ENCODE assay signal across 10 cellular contexts in genomic region chr1:45493116-45493697, GRCh38. TPM values are rescaled to one million over a fixed set of nuclear protein-coding genes. Genes with fewer than 3 reads are reported as not detected.
DNase-seq lines count a peak whose midpoint lies in the region; ATAC-seq, FAIRE-seq and TF ChIP-seq lines count a peak whose summit lies in the region.
"Had no signal": no experiment of that assay in that cellular context is flagged by ENCODE, and none has a peak within 500 bp of the region (broad histone marks: within the 10 kb centered on the region; RNA-seq: fewer than 3 reads in every experiment).

No MANE protein-coding gene starts in this region.

- peaks cover 4% of the 10 kb centered on the region for H3K27me3 Mint-ChIP-seq in astrocyte (ENCODE audit: low read depth, unreplicated experiment)

- no peak overlapping the region for H2AFZ ChIP-seq in astrocyte (ENCODE audit: low read depth, low read length)

- no peaks in the 10 kb centered on the region for H3K9me3 ChIP-seq in astrocyte (ENCODE audit: insufficient read depth, low read depth, low read length)
- H3K9me3 ChIP-seq: BLaER1 had no signal

- no peaks in the 10 kb centered on the region for H3K79me2 ChIP-seq in astrocyte (ENCODE audit: insufficient read depth, low read length)

- no peaks in the 10 kb centered on the region for H4K20me1 ChIP-seq in astrocyte (ENCODE audit: insufficient read depth, low read length)
- H4K20me1 ChIP-seq: BLaER1 had no signal

- H3K4me1 ChIP-seq in astrocyte (ENCODE audit: insufficient read depth, low read length) = peaks cover 7% of the 10 kb centered on the region

- DNase-seq in NCI-H1436 (lab: John Stamatoyannopoulos, UW) (peak; percentile 40), NCI-H1436 treated with DMSO at 0.1 percent for 48 hours (lab: John Stamatoyannopoulos, UW) (no peak), Kasumi-1 (lab: John Stamatoyannopoulos, UW) (peak; percentile 56 to 76), SHP77 (lab: John Stamatoyannopoulos, UW) (peak; percentile 33 to 51), astrocyte (ENCODE audit: low read depth) (no peak), islet precursor cell (peak; percentile 64)
- peak; percentile 60 for DNase-seq in stimulated activated CD8-positive, alpha-beta memory T cell treated with anti-CD3 and anti-CD28 coated beads, Interleukin-4, amount 100 ng/mL, for 48 hours

- H3K27ac ChIP-seq in astrocyte (ENCODE audit: low read depth, low read length) = no peak overlapping the region
- H3K27ac ChIP-seq: BLaER1 had no signal

- H3K4me3 ChIP-seq in astrocyte (ENCODE audit: insufficient read depth, low read depth, low read length) = no peak overlapping the region
- H3K4me3 ChIP-seq: BLaER1 had no signal

- H3K4me1 Mint-ChIP-seq in astrocyte (ENCODE audit: low read depth, unreplicated experiment) = peaks cover 2% of the 10 kb centered on the region

- H3K9ac ChIP-seq in astrocyte (ENCODE audit: low read length) = no peak overlapping the region
- H3K9ac ChIP-seq: BLaER1 had no signal

- no peak overlapping the region for H3K4me2 ChIP-seq in astrocyte (ENCODE audit: low read length)
- H3K4me2 ChIP-seq: BLaER1 had no signal

- FAIRE-seq in astrocyte (lab: Jason Lieb, UNC) = no peak
- FAIRE-seq: colon had no signal

- no peak for ATAC-seq in HG03432 (IDR thresholded peaks at IDR 0.05; ENCODE audit: unreplicated experiment)

- H3K9me3 Mint-ChIP-seq in astrocyte (ENCODE audit: unreplicated experiment) = no peaks in the 10 kb centered on the region

- no peak overlapping the region for H3K4me3 Mint-ChIP-seq in astrocyte (ENCODE audit: unreplicated experiment)

- peak; percentile 41 for TF ChIP-seq CTCF in astrocyte (IDR thresholded peaks at IDR 0.05; ENCODE audit: insufficient read depth, low read depth, low read length)

- peaks cover 5% of the 10 kb centered on the region for H3K27me3 ChIP-seq in astrocyte (ENCODE audit: insufficient read depth, low read length)

- H3K36me3 ChIP-seq in astrocyte (ENCODE audit: insufficient read depth, low read length) = no peaks in the 10 kb centered on the region
- H3K36me3 ChIP-seq: BLaER1 had no signal

- peaks cover 4% of the 10 kb centered on the region for H3K36me3 Mint-ChIP-seq in astrocyte (ENCODE audit: low read depth, unreplicated experiment)

- no peak overlapping the region for H3K27ac Mint-ChIP-seq in astrocyte (ENCODE audit: unreplicated experiment)

RNA-seq across cellular contexts. Expression of gene TESK2, which starts 2.2 kb away (rescaled TPM):
- total RNA-seq in astrocyte = 1.7 and 2.0 TPM in 2 replicates

RNA-seq across cellular contexts. Expression of gene CCDC163, which starts 6.7 kb away (rescaled TPM):
- 3.0 and 3.5 TPM in 2 replicates for total RNA-seq in astrocyte

RNA-seq across cellular contexts. Expression of gene MMACHC, which starts 6.9 kb away (rescaled TPM):
- total RNA-seq in astrocyte = 5.4 and 6.2 TPM in 2 replicates

RNA-seq across cellular contexts. Expression of gene PRDX1, which starts 28.5 kb away (rescaled TPM):
- total RNA-seq in astrocyte = 861 and 986 TPM in 2 replicates

RNA-seq across cellular contexts. Expression of gene AKR1A1, which starts 57.4 kb away (rescaled TPM):
- 118 and 129 TPM in 2 replicates for total RNA-seq in astrocyte

Comparison
In these comparisons a context has a peak if more than half of its experiments do, and no peak if none do; other contexts are left out.
1. DNase-seq: peak in NCI-H1436 (single experiment), Kasumi-1 (2 of 2), SHP77 (2 of 2), islet precursor cell (single experiment) and stimulated activated CD8-positive, alpha-beta memory T cell treated with anti-CD3 and anti-CD28 coated beads, Interleukin-4, amount 100 ng/mL, for 48 hours (single experiment); none in NCI-H1436 treated with DMSO at 0.1 percent for 48 hours (single experiment) and astrocyte (single experiment).